Comparison of ENCODE assay signal across 17 cellular contexts in genomic region chr4:169029947-169030346, GRCh38. TPM values are rescaled to one million over a fixed set of nuclear protein-coding genes. Genes with fewer than 3 reads are reported as not detected.
DNase-seq lines count a peak whose midpoint lies in the region; ATAC-seq and TF ChIP-seq lines count a peak whose summit lies in the region.
"Had no signal": no experiment of that assay in that cellular context is flagged by ENCODE, and none has a peak within 500 bp of the region (broad histone marks: within the 10 kb centered on the region; RNA-seq: fewer than 3 reads in every experiment).

No MANE protein-coding gene starts in this region.

- intact Hi-C loops in PC-3 (cut with micrococcal nuclease), result loop anchor here (5.0 kb wide), 1 partner anchor 42 kb away; no protein-coding TSS in a partner anchor

- no peaks in the 10 kb centered on the region for H3K9me2 ChIP-seq in PC-3 (replicated peaks; ENCODE audit: low read length)

- no peaks in the 10 kb centered on the region for H3K36me3 ChIP-seq in BE2C
- no peaks in the 10 kb centered on the region for H3K36me3 ChIP-seq in PC-3 (ENCODE audit: low read depth, low read length)
- H3K36me3 ChIP-seq: BLaER1 treated with 17β-estradiol and CSF1 and Interleukin-3, amounts not matched to agents 10 nM and 100 nM had no signal

- no peaks in the 10 kb centered on the region for H3K27me3 Mint-ChIP-seq in mesothelial cell of epicardium (ENCODE audit: low read depth)
- H3K27me3 Mint-ChIP-seq in activated T-cell treated with anti-CD3 and anti-CD28 coated beads, Interleukin-2, amount 50 U/mL, for 4 hours (ENCODE audit: low read depth), result peaks cover 9% of the 10 kb centered on the region

- ATAC-seq in PC-3, result no peak
- peak; percentile 32 for ATAC-seq in SK-N-SH treated with all-trans-retinoic acid at 6 μM for 48 hours
- ATAC-seq in HG03342 (IDR thresholded peaks at IDR 0.05; ENCODE audit: unreplicated experiment), result no peak
- ATAC-seq in activated T-cell treated with anti-CD3 and anti-CD28 coated beads, Interleukin-2, amount 50 U/mL, for 4 hours, result no peak
- ATAC-seq: GM23338 had no signal

- no peak for DNase-seq in BE2C
- DNase-seq in PC-3, result no peak
- DNase-seq in mesothelial cell of epicardium (ENCODE audit: low spot score in 2 of 2, unreplicated experiment in 2 of 2), result no peak
- no peak for DNase-seq in activated T-cell treated with anti-CD3 and anti-CD28 coated beads, Interleukin-2, amount 50 U/mL, for 4 hours
- no peak for DNase-seq in activated gamma-delta T cell (lab: John Stamatoyannopoulos, UW)
- DNase-seq: CD4-positive, alpha-beta T cell; CD8-positive, alpha-beta memory T cell; DMS53; DMS79 treated with DMSO at 0.1 percent for 48 hours; H9; HFFc6 had no signal

- no peaks in the 10 kb centered on the region for H3K36me3 Mint-ChIP-seq in mesothelial cell of epicardium
- no peaks in the 10 kb centered on the region for H3K36me3 Mint-ChIP-seq in activated T-cell treated with anti-CD3 and anti-CD28 coated beads, Interleukin-2, amount 50 U/mL, for 4 hours (ENCODE audit: insufficient read depth)
- H3K36me3 Mint-ChIP-seq: CD14-positive monocyte; CD8-positive, alpha-beta memory T cell had no signal

- 0 out of 2 replicates have a peak overlapping the region, but pooled peaks have one; percentile 64 for H3K27ac ChIP-seq in PC-3 (ENCODE audit: low read length)
- H3K27ac ChIP-seq: BLaER1 treated with 17β-estradiol and CSF1 and Interleukin-3, amounts not matched to agents 10 nM and 100 nM had no signal

- H4K20me1 ChIP-seq in PC-3 (ENCODE audit: low read length), result no peaks in the 10 kb centered on the region
- H4K20me1 ChIP-seq: BLaER1 treated with 17β-estradiol and CSF1 and Interleukin-3, amounts not matched to agents 10 nM and 100 nM had no signal

- CTCF ChIA-PET in PC-3 (lab: Charles Lee), result no interaction called here

- no peaks in the 10 kb centered on the region for H3F3A ChIP-seq in PC-3 (ENCODE audit: low read length, unreplicated experiment)

- no TSS peak for BruUV-seq in PC-3 (replicated peaks; lab: Mats Ljungman, UMichigan)

- no peak overlapping the region for H3K9ac ChIP-seq in PC-3 (ENCODE audit: low read length)
- H3K9ac ChIP-seq: BLaER1 treated with 17β-estradiol and CSF1 and Interleukin-3, amounts not matched to agents 10 nM and 100 nM had no signal

- H3K4me1 ChIP-seq in BE2C (peaks cover 11% of the 10 kb centered on the region), PC-3 (ENCODE audit: insufficient read depth, low read length) (peaks cover 17% of the 10 kb centered on the region)

- no peaks in the 10 kb centered on the region for H3K9me3 ChIP-seq in BE2C
- H3K9me3 ChIP-seq in PC-3 (ENCODE audit: low read length), result no peaks in the 10 kb centered on the region

- H3K79me2 ChIP-seq in PC-3 (ENCODE audit: low read length), result no peaks in the 10 kb centered on the region

- H2AFZ ChIP-seq in PC-3 (ENCODE audit: low read length), result no peak overlapping the region

- peaks cover 28% of the 10 kb centered on the region for H3K4me1 Mint-ChIP-seq in mesothelial cell of epicardium
- H3K4me1 Mint-ChIP-seq in activated T-cell treated with anti-CD3 and anti-CD28 coated beads, Interleukin-2, amount 50 U/mL, for 4 hours (ENCODE audit: low read depth), result no peaks in the 10 kb centered on the region
- H3K4me1 Mint-ChIP-seq: B cell; CD14-positive monocyte; CD8-positive, alpha-beta memory T cell had no signal

- H3K4me2 ChIP-seq in PC-3 (ENCODE audit: low read length), result no peak overlapping the region
- H3K4me2 ChIP-seq: BLaER1 treated with 17β-estradiol and CSF1 and Interleukin-3, amounts not matched to agents 10 nM and 100 nM; GM23338 had no signal

- POLR2A ChIA-PET in PC-3 (lab: Charles Lee; ENCODE audit: unreplicated experiment), result interaction anchor here (0.6 kb wide), 1 partner anchor 20 kb away, joined by 14 read pairs; the partner anchor contains the start of gene CBR4

- H3K9me3 Mint-ChIP-seq in mesothelial cell of epicardium, result peaks cover 8% of the 10 kb centered on the region
- H3K9me3 Mint-ChIP-seq in activated T-cell treated with anti-CD3 and anti-CD28 coated beads, Interleukin-2, amount 50 U/mL, for 4 hours, result no peaks in the 10 kb centered on the region
- H3K9me3 Mint-ChIP-seq: CD4-positive, alpha-beta T cell; CD8-positive, alpha-beta memory T cell; HFFc6 had no signal

- no peaks in the 10 kb centered on the region for H3K27me3 ChIP-seq in BE2C
- no peaks in the 10 kb centered on the region for H3K27me3 ChIP-seq in PC-3 (ENCODE audit: low read length)
- H3K27me3 ChIP-seq: BLaER1 treated with 17β-estradiol and CSF1 and Interleukin-3, amounts not matched to agents 10 nM and 100 nM had no signal

- H3K4me3 ChIP-seq in BE2C (ENCODE audit: low read depth, low read length), result peak overlapping the region; percentile 38
- H3K4me3 ChIP-seq in PC-3 (ENCODE audit: low read length), result no peak overlapping the region
- H3K4me3 ChIP-seq: BLaER1 treated with 17β-estradiol and CSF1 and Interleukin-3, amounts not matched to agents 10 nM and 100 nM; GM23338 had no signal

- H3K4me3 Mint-ChIP-seq in mesothelial cell of epicardium, result peak overlapping the region; percentile 9
- no peak overlapping the region for H3K4me3 Mint-ChIP-seq in activated T-cell treated with anti-CD3 and anti-CD28 coated beads, Interleukin-2, amount 50 U/mL, for 4 hours
- H3K4me3 Mint-ChIP-seq: B cell; CD14-positive monocyte; CD4-positive, alpha-beta T cell; CD8-positive, alpha-beta memory T cell; GM23338; H9; HFFc6 had no signal

- H3K27ac Mint-ChIP-seq in mesothelial cell of epicardium, result peak overlapping the region; percentile 91
- H3K27ac Mint-ChIP-seq: B cell; CD14-positive monocyte; CD4-positive, alpha-beta T cell; CD8-positive, alpha-beta memory T cell; GM23338; HFFc6 had no signal

- TF ChIP-seq CTCF in BE2C (IDR thresholded peaks at IDR 0.05; ENCODE audit: low read depth, low read length) (no peak), PC-3 (conservative IDR thresholded peaks at IDR 0.05; ENCODE audit: low read depth, low read length) (no peak), mesothelial cell of epicardium (IDR thresholded peaks at IDR 0.05; ENCODE audit: unreplicated experiment) (no peak)

TF ChIP-seq in SK-N-SH treated with all-trans-retinoic acid at 6 μM for 48 hours, 23 proteins besides CTCF, POLR2A, EP300 and RAD21 (continues in another document):
- TF ChIP-seq ZNF70 (CRISPR knock-in tag; IDR thresholded peaks at IDR 0.05) (no peak), TSHZ2 (CRISPR knock-in tag; IDR thresholded peaks at IDR 0.05) (peak; percentile 72; the same call in 1 of the 2 replicates), PATZ1 (CRISPR knock-in tag; IDR thresholded peaks at IDR 0.05; ENCODE audit: borderline replicate concordance) (peak; percentile 45; the same call in 1 of the 2 replicates), CSDC2 (CRISPR knock-in tag; IDR thresholded peaks at IDR 0.05) (no peak), ESRRG (CRISPR knock-in tag; IDR thresholded peaks at IDR 0.05) (no peak)

RNA-seq across cellular contexts. Expression of gene CBR4, which starts 19.9 kb away (rescaled TPM):
- 11.2 TPM for polyA plus RNA-seq in BE2C (2012; ENCODE audit: insufficient read depth, insufficient read length, low read depth)
- total RNA-seq in PC-3 (2014; rRNA removed) (7.4 and 12.6 TPM in 2 replicates), mesothelial cell of epicardium (44.9 to 46.3 TPM (median 45.8 TPM) in 3 replicates)
- 10 to 100 TPM; 12.5 to 16.0 (median 14.3) TPM for total RNA-seq in activated T-cell treated with anti-CD3 and anti-CD28 coated beads, Interleukin-2, amount 50 U/mL, for 4 hours
